22 cellular contexts compared by ENCODE assay signal in genomic region chr1:100735244-100735643, GRCh38. TPM values are rescaled to one million over a fixed set of nuclear protein-coding genes. Genes with fewer than 3 reads are reported as not detected.
DNase-seq lines count a peak whose midpoint lies in the region; ATAC-seq and TF ChIP-seq lines count a peak whose summit lies in the region.
"Had no signal": no experiment of that assay in that cellular context is flagged by ENCODE, and none has a peak within 500 bp of the region (broad histone marks: within the 10 kb centered on the region; RNA-seq: fewer than 3 reads in every experiment).

No MANE protein-coding gene starts in this region.

- H3K4me3 ChIP-seq in RWPE2 (ENCODE audit: severe bottlenecking) (no peak overlapping the region), hepatocyte (no peak overlapping the region)
- H3K4me3 ChIP-seq: breast epithelium, heart left ventricle, thoracic aorta had no signal

- no peaks in the 10 kb centered on the region for H3K9me3 ChIP-seq in RWPE2 (ENCODE audit: severe bottlenecking)
- H3K9me3 ChIP-seq in hepatocyte (ENCODE audit: low read depth): no peaks in the 10 kb centered on the region
- H3K9me3 ChIP-seq: breast epithelium, heart left ventricle, thoracic aorta had no signal

- ATAC-seq in RWPE2 (ENCODE audit: low read depth) (no peak), sciatic nerve (peak; percentile 37), HG03378 (IDR thresholded peaks at IDR 0.05; ENCODE audit: unreplicated experiment) (no peak), GM21367 (IDR thresholded peaks at IDR 0.05; ENCODE audit: unreplicated experiment) (no peak)
- ATAC-seq: activated T-helper 17 cell treated with anti-CD3 and anti-CD28 coated beads, Interleukin-2, amount 50 U/mL, for 72 hours; left ventricle myocardium superior; stimulated activated naive B cell treated with anti-CD40 and anti-IgM and Interleukin-4, amounts not matched to agents 10 μg/mL and 1 μg/mL and 100 μg/mL, for 72 hours; T-cell had no signal

- no peaks in the 10 kb centered on the region for H3K27me3 ChIP-seq in RWPE2 (ENCODE audit: insufficient read depth, poor library complexity, severe bottlenecking)
- no peaks in the 10 kb centered on the region for H3K27me3 ChIP-seq in hepatocyte
- H3K27me3 ChIP-seq: breast epithelium, heart left ventricle had no signal

- H3K36me3 ChIP-seq in RWPE2 (ENCODE audit: low read depth) (no peaks in the 10 kb centered on the region), hepatocyte (replicated peaks; ENCODE audit: insufficient read depth, low read depth) (no peaks in the 10 kb centered on the region)
- H3K36me3 ChIP-seq: breast epithelium, thoracic aorta had no signal

- peaks cover 5% of the 10 kb centered on the region for H3K4me1 ChIP-seq in RWPE2 (ENCODE audit: insufficient read depth, poor library complexity, severe bottlenecking)
- H3K4me1 ChIP-seq in hepatocyte (ENCODE audit: insufficient read depth): peaks cover 12% of the 10 kb centered on the region

- peak; percentile 36 for DNase-seq in DMS53 treated with DMSO at 0.1 percent for 48 hours (lab: John Stamatoyannopoulos, UW; ENCODE audit: unreplicated experiment)
- no peak for DNase-seq in RWPE2 (ENCODE audit: low spot score)
- DNase-seq in hepatocyte (ENCODE audit: low spot score): no peak
- DNase-seq in sciatic nerve (ENCODE audit: low spot score): no peak
- DNase-seq in NCI-H510A treated with DMSO at 0.1 percent for 48 hours (lab: John Stamatoyannopoulos, UW): no peak
- DNase-seq in HuH-7.5 (ENCODE audit: low spot score): no peak
- DNase-seq: activated CD4-positive, alpha-beta T cell treated with anti-CD3 and anti-CD28 coated beads, Interleukin-2, amount 10 ng/mL, durations not matched to agents 7 days and 5 days; activated naive CD8-positive, alpha-beta T cell treated with anti-CD3 and anti-CD28 coated beads for 36 hours; CD4-positive, CD25-positive, alpha-beta regulatory T cell; cortex of kidney; GDM1; heart left ventricle; left ventricle myocardium superior; NCI-H187; stimulated activated naive B cell treated with anti-CD40 and anti-IgM and Interleukin-4, amounts not matched to agents 10 μg/mL and 1 μg/mL and 100 μg/mL, for 72 hours; T-cell had no signal

- intact Hi-C loops in sciatic nerve (cut with DNase I): no loop called here

- H3K27ac ChIP-seq in RWPE2 (ENCODE audit: poor library complexity, severe bottlenecking) (peak overlapping the region; percentile 39), hepatocyte (peak overlapping the region; percentile 31)
- H3K27ac ChIP-seq: KMS-11 had no signal

- TF ChIP-seq CTCF in RWPE2 (IDR thresholded peaks at IDR 0.05; ENCODE audit: poor library complexity, severe bottlenecking) (no peak), hepatocyte (IDR thresholded peaks at IDR 0.05; ENCODE audit: poor library complexity) (no peak)

- no peaks in the 10 kb centered on the region for H3K9me2 ChIP-seq in hepatocyte (replicated peaks; ENCODE audit: insufficient read depth)

- no peak overlapping the region for H2AFZ ChIP-seq in hepatocyte

- H4K20me1 ChIP-seq in hepatocyte (ENCODE audit: insufficient read depth, poor library complexity, severe bottlenecking): no peaks in the 10 kb centered on the region

- no peaks in the 10 kb centered on the region for H3K79me2 ChIP-seq in hepatocyte

- no peak overlapping the region for H3K4me2 ChIP-seq in hepatocyte
- H3K4me2 ChIP-seq: KMS-11 had no signal

- 90% methylated on average over 3 of the region's 3 CpGs for WGBS in hepatocyte (ENCODE audit: low lambda C conversion rate, missing lambda C conversion rate)

RNA-seq across cellular contexts. Expression of gene VCAM1, which starts 15.7 kb away (rescaled TPM):
- total RNA-seq in hepatocyte (82.8 and 85.3 TPM in 2 replicates), sciatic nerve (36.2 TPM)
- 27.2 and 43.2 TPM in 2 replicates for polyA plus RNA-seq in hepatocyte
- total RNA-seq: activated CD4-positive, alpha-beta T cell treated with anti-CD3 and anti-CD28 coated beads, Interleukin-2, amount 10 ng/mL, durations not matched to agents 7 days and 5 days; activated T-helper 17 cell treated with anti-CD3 and anti-CD28 coated beads, Interleukin-2, amount 50 U/mL, for 72 hours; CD4-positive, CD25-positive, alpha-beta regulatory T cell had no signal
- polyA plus RNA-seq: CD4-positive, CD25-positive, alpha-beta regulatory T cell had no signal
